14 cellular contexts compared by ENCODE assay signal in genomic region chr18:78733762-78734613, GRCh38.
A peak's percentile ranks its signal among the peaks of the same experiment; 100 is the strongest.
DNase-seq lines count a peak whose midpoint lies in the region; TF ChIP-seq lines count a peak whose summit lies in the region.
"Had no signal": no experiment of that assay in that cellular context is flagged by ENCODE, and none has a peak within 500 bp of the region (broad histone marks: within the 10 kb centered on the region; RNA-seq: fewer than 3 reads in every experiment).

No MANE protein-coding gene starts in this region.

- peak; percentile 47 for DNase-seq in activated effector memory CD4-positive, alpha-beta T cell treated with anti-CD3 and anti-CD28 coated beads, Interleukin-2, amount 50 U/mL, for 16 hours
- DNase-seq in activated effector memory CD4-positive, alpha-beta T cell treated with Interleukin-2 at 50 U/mL for 16 hours: no peak
- peak; percentile 9 for DNase-seq in inferior parietal cortex (ENCODE audit: extremely low spot score)
- DNase-seq in pons (ENCODE audit: low spot score): peak; percentile 23
- peak; percentile 61 for DNase-seq in type B pancreatic cell (ENCODE audit: extremely low spot score, unreplicated experiment)
- no peak for DNase-seq in stimulated activated CD4-positive, alpha-beta T cell treated with anti-CD3 and anti-CD28 coated beads, Interleukin-4, amount 100 ng/mL, for 1 hour
- DNase-seq in esophagus squamous epithelium (lab: John Stamatoyannopoulos, UW): no peak
- DNase-seq in chondrocyte (ENCODE audit: low spot score): no peak
- DNase-seq: DMS153, KBM-7, MV-4-11, NCI-H1417 treated with DMSO at 0.1 percent for 48 hours, NCI-H2029 treated with DMSO at 0.1 percent for 48 hours, NCI-H510A had no signal

- no peaks in the 10 kb centered on the region for H3K36me3 Mint-ChIP-seq in type B pancreatic cell
- no peaks in the 10 kb centered on the region for H3K36me3 Mint-ChIP-seq in chondrocyte (ENCODE audit: low read depth)

- H3K27me3 Mint-ChIP-seq in type B pancreatic cell (peaks cover 12% of the 10 kb centered on the region), chondrocyte (ENCODE audit: low read depth) (no peaks in the 10 kb centered on the region)

- H3K27ac ChIP-seq in esophagus squamous epithelium: no peak overlapping the region

- no peaks in the 10 kb centered on the region for H3K9me3 ChIP-seq in esophagus squamous epithelium

- H3K27ac Mint-ChIP-seq in type B pancreatic cell (no peak overlapping the region), chondrocyte (ENCODE audit: unreplicated experiment) (no peak overlapping the region)

- no peaks in the 10 kb centered on the region for H3K4me1 ChIP-seq in esophagus squamous epithelium

- H3K36me3 ChIP-seq in esophagus squamous epithelium: no peaks in the 10 kb centered on the region

- 78% methylated on average over 19 to 30 of the region's 30 CpGs for WGBS in esophagus squamous epithelium, 2 donors

- H3K9me3 Mint-ChIP-seq in type B pancreatic cell: no peaks in the 10 kb centered on the region
- no peaks in the 10 kb centered on the region for H3K9me3 Mint-ChIP-seq in chondrocyte (ENCODE audit: low read depth)

- intact Hi-C loops in esophagus squamous epithelium (cut with DNase I): no loop called here

- no peak for TF ChIP-seq POLR2A in esophagus squamous epithelium (IDR thresholded peaks at IDR 0.05)

- TF ChIP-seq CTCF in type B pancreatic cell (conservative IDR thresholded peaks at IDR 0.05): no peak
- TF ChIP-seq CTCF in esophagus squamous epithelium (IDR thresholded peaks at IDR 0.05): no peak
- TF ChIP-seq CTCF in chondrocyte (IDR thresholded peaks at IDR 0.05): no peak

- no peak overlapping the region for H3K4me3 Mint-ChIP-seq in type B pancreatic cell
- no peak overlapping the region for H3K4me3 Mint-ChIP-seq in chondrocyte (ENCODE audit: unreplicated experiment)

- H3K4me1 Mint-ChIP-seq in type B pancreatic cell (ENCODE audit: unreplicated experiment) (peaks cover 3% of the 10 kb centered on the region), chondrocyte (ENCODE audit: low read depth) (no peaks in the 10 kb centered on the region)

- no peak overlapping the region for H3K4me3 ChIP-seq in esophagus squamous epithelium

- peaks cover 0 to 11% (median 0%) of the 10 kb centered on the region in 4 donors for H3K27me3 ChIP-seq in esophagus squamous epithelium

Comparison
In these comparisons a context has a peak if more than half of its experiments do, and no peak if none do; other contexts are left out.
1. DNase-seq: peak in activated effector memory CD4-positive, alpha-beta T cell treated with anti-CD3 and anti-CD28 coated beads, Interleukin-2, amount 50 U/mL, for 16 hours (single experiment), inferior parietal cortex (single experiment), pons (single experiment) and type B pancreatic cell (single experiment); none in activated effector memory CD4-positive, alpha-beta T cell treated with Interleukin-2 at 50 U/mL for 16 hours (single experiment), stimulated activated CD4-positive, alpha-beta T cell treated with anti-CD3 and anti-CD28 coated beads, Interleukin-4, amount 100 ng/mL, for 1 hour (single experiment), esophagus squamous epithelium (single experiment) and chondrocyte (single experiment).